In the genomic region with DNA sequence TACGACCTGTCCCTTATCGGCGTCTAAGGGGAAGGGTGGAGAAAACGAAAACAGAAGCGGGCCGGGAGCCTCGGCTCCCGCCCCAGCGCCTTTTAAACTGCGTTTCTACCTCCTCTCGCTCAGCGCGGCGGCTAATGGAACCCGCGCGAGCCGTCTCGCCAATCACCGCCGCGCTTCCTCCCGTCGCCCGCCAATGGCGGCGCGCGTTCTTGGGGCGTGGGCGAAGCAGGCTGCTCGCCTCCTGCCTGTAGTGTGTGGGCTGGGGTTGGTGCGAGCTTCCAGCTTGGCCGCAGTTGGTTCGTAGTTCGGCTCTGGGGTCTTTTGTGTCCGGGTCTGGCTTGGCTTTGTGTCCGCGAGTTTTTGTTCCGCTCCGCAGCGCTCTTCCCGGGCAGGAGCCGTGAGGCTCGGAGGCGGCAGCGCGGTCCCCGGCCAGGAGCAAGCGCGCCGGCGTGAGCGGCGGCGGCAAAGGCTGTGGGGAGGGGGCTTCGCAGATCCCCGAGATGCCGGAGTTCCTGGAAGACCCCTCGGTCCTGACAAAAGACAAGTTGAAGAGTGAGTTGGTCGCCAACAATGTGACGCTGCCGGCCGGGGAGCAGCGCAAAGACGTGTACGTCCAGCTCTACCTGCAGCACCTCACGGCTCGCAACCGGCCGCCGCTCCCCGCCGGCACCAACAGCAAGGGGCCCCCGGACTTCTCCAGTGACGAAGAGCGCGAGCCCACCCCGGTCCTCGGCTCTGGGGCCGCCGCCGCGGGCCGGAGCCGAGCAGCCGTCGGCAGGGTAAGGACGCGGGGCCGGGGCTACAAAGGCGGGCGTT, we compare ENCODE assay signal across 8 cellular contexts. TPM values are rescaled to one million over a fixed set of nuclear protein-coding genes. Genes with fewer than 3 reads are reported as not detected.
DNase-seq lines count a peak whose midpoint lies in the region; ATAC-seq and TF ChIP-seq lines count a peak whose summit lies in the region.

A gene with protein sequence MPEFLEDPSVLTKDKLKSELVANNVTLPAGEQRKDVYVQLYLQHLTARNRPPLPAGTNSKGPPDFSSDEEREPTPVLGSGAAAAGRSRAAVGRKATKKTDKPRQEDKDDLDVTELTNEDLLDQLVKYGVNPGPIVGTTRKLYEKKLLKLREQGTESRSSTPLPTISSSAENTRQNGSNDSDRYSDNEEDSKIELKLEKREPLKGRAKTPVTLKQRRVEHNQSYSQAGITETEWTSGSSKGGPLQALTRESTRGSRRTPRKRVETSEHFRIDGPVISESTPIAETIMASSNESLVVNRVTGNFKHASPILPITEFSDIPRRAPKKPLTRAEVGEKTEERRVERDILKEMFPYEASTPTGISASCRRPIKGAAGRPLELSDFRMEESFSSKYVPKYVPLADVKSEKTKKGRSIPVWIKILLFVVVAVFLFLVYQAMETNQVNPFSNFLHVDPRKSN (plus strand): TSS at position 223 of the 816 bp plus-strand sequence. CDS start 278 bp downstream, at position 501.

- intact Hi-C loops in A673 (cut with micrococcal nuclease; ENCODE audit: unreplicated experiment) (loop anchor here (1.0 to 2.0 kb wide), 4 partner anchors 12 to 90 kb away; no protein-coding TSS in a partner anchor), gastrocnemius medialis (cut with DNase I; ENCODE audit: low total_unique reads) (loop anchor here (1.0 kb wide), 5 partner anchors 12 to 91 kb away; a partner anchor contains a TSS)

- H3K4me1 Mint-ChIP-seq in brain: peaks cover 58% of the 10 kb centered on the region

- H3K4me3 ChIP-seq in A673 (ENCODE audit: low read depth, low read length, poor library complexity, severe bottlenecking) (peak within 1 kb of the TSS; percentile 98), iPS DF 6.9 (ENCODE audit: low read length) (peak within 1 kb of the TSS; percentile 82), gastrocnemius medialis (peak within 1 kb of the TSS; percentile 70 to 93 (median 89))

- peaks cover 18% of the 10 kb centered on the region for H3K27me3 Mint-ChIP-seq in brain

- H3K4me3 Mint-ChIP-seq in brain: peak within 1 kb of the TSS; percentile 98 to 100 (median 99)

- TF ChIP-seq CTCF in A673 (conservative IDR thresholded peaks at IDR 0.05; ENCODE audit: low read depth, low read length) (no peak), brain (conservative IDR thresholded peaks at IDR 0.05) (no peak), gastrocnemius medialis (IDR thresholded peaks at IDR 0.05 in 4 of 5, conservative IDR thresholded peaks at IDR 0.05 in 1 of 5) (peak in 1 of 5 experiments; percentile 5)

- H3K4me1 ChIP-seq in A673 (ENCODE audit: insufficient read depth, low read length, poor library complexity, severe bottlenecking) (peaks cover 24% of the 10 kb centered on the region), iPS DF 6.9 (ENCODE audit: control insufficient read depth, insufficient read depth, low read length) (no peaks in the 10 kb centered on the region), gastrocnemius medialis (peaks cover 24 to 25% of the 10 kb centered on the region in 2 donors)

- peaks cover 0 to 7% (median 0%) of the 10 kb centered on the region in 5 experiments for H3K9me3 Mint-ChIP-seq in brain

- peak; percentile 70 to 91 for TF ChIP-seq POLR2A in gastrocnemius medialis (IDR thresholded peaks at IDR 0.05)

- in situ Hi-C loops in gastrocnemius medialis (cut with MboI; ENCODE audit: low sequenced_read_pairs in 4 of 4): loop anchor here in 1 of 4 donors (10.0 kb wide), 1 partner anchor 79 kb away; a partner anchor contains a TSS

- POLR2A ChIA-PET in A673 (lab: Charles Lee; ENCODE audit: low non-redundant PET): no interaction called here

- BruUV-seq in A673 (replicated peaks; lab: Mats Ljungman, UMichigan): no TSS peak

- peaks cover 24% of the 10 kb centered on the region for H3K36me3 Mint-ChIP-seq in brain

- peaks cover 12% of the 10 kb centered on the region for H3K36me3 ChIP-seq in A673 (ENCODE audit: insufficient read depth, low read length, poor library complexity, severe bottlenecking)
- H3K36me3 ChIP-seq in iPS DF 6.9 (ENCODE audit: control insufficient read depth, insufficient read depth, low read length): no peaks in the 10 kb centered on the region
- H3K36me3 ChIP-seq in gastrocnemius medialis: no peaks in the 10 kb centered on the region

- no CpG with 5 or more reads among the region's 93 CpGs for WGBS in iPS DF 6.9 (ENCODE audit: insufficient coverage, insufficient read length)

- H3K27me3 ChIP-seq in A673 (replicated peaks; ENCODE audit: insufficient read depth, low read depth, low read length, poor library complexity) (no peaks in the 10 kb centered on the region), iPS DF 6.9 (ENCODE audit: control insufficient read depth, insufficient read depth, low read length) (no peaks in the 10 kb centered on the region), gastrocnemius medialis (no peaks in the 10 kb centered on the region)

- CTCF ChIA-PET in A673 (lab: Charles Lee): interaction anchor here (1.1 kb wide), 1 partner anchor 97 kb away, joined by 3 read pairs; no protein-coding TSS in a partner anchor

- DNase-seq in A673 (ENCODE audit: low spot score): peak; percentile 97
- DNase-seq in NCI-H2171 (lab: John Stamatoyannopoulos, UW): peak; percentile 90
- DNase-seq in UCSD-AML1 (lab: John Stamatoyannopoulos, UW; ENCODE audit: unreplicated experiment): peak; percentile 95
- DNase-seq in iPS DF 6.9 (ENCODE audit: low read depth, low spot score): peak; percentile 76
- peak; percentile 77 to 88 for DNase-seq in gastrocnemius medialis

- H3K27ac Mint-ChIP-seq in brain: peak within 1 kb of the TSS; percentile 99 to 100 (median 99)

- H3K9me3 ChIP-seq in A673 (ENCODE audit: low read depth, low read length, poor library complexity, severe bottlenecking) (no peaks in the 10 kb centered on the region), iPS DF 6.9 (ENCODE audit: control insufficient read depth, insufficient read depth, low read length) (no peaks in the 10 kb centered on the region), gastrocnemius medialis (no peaks in the 10 kb centered on the region)

- H3K27ac ChIP-seq in A673 (ENCODE audit: low read depth, low read length, poor library complexity, severe bottlenecking): peak within 1 kb of the TSS; percentile 100
- H3K27ac ChIP-seq in iPS DF 6.9 (ENCODE audit: low read length): peak within 1 kb of the TSS; percentile 7
- H3K27ac ChIP-seq in gastrocnemius medialis: peak within 1 kb of the TSS; percentile 86 to 95 (median 93)

- ATAC-seq in GM18868 (IDR thresholded peaks at IDR 0.05; ENCODE audit: unreplicated experiment) (peak; percentile 83), HG03103 (IDR thresholded peaks at IDR 0.05; ENCODE audit: low read depth, unreplicated experiment) (peak; percentile 69), gastrocnemius medialis (peak; percentile 94 to 98)

RNA-seq across cellular contexts. Expression of the gene that starts here (rescaled TPM):
- total RNA-seq in A673 (2021) (296 and 311 TPM in 2 replicates), gastrocnemius medialis (10 to 100 TPM; 12.2 to 16.5 (median 14.2) TPM)
- polyA plus RNA-seq in brain (ENCODE audit: insufficient read depth, low read depth, low replicate concordance): 106 TPM

Comparison
In these comparisons a context has a peak if more than half of its experiments do, and no peak if none do; other contexts are left out.
1. Peak in every context shown above with its lines: DNase-seq, ATAC-seq, H3K4me3 ChIP-seq and H3K27ac ChIP-seq.
2. RNA of the gene that starts here (total RNA-seq): 296 to 311 TPM in A673; 12.2 to 16.5 TPM in gastrocnemius medialis; every median in the first group is over 10 times any median in the second.
3. H3K27ac ChIP-seq: peak in every context shown above with its lines; median percentile 100 in A673; 93 in gastrocnemius medialis; 7 in iPS DF 6.9.